22 cellular contexts compared by ENCODE assay signal in genomic region chr15:79172801-79173460, GRCh38.
DNase-seq lines count a peak whose midpoint lies in the region; ATAC-seq, FAIRE-seq and TF ChIP-seq lines count a peak whose summit lies in the region.
"Had no signal": no experiment of that assay in that cellular context is flagged by ENCODE, and none has a peak within 500 bp of the region (broad histone marks: within the 10 kb centered on the region; RNA-seq: fewer than 3 reads in every experiment).

No MANE protein-coding gene starts in this region.

- FAIRE-seq in HepG2 (lab: Jason Lieb, UNC): no peak
- FAIRE-seq: A549, GM12891, GM18507 had no signal

- no peak for TF ChIP-seq RAD21 in HepG2 (CRISPR knock-in tag; IDR thresholded peaks at IDR 0.05)

- H2BK5ac ChIP-seq in neuronal stem cell (ENCODE audit: low read length): peak overlapping the region; percentile 11

- H3K27ac ChIP-seq in HepG2 (ENCODE audit: extremely low read length, insufficient read depth, low read length) (no peak overlapping the region), right lobe of liver (no peak overlapping the region), endodermal cell (ENCODE audit: low read depth, low read length) (no peak overlapping the region), neuronal stem cell (replicated peaks; ENCODE audit: low read length) (no peak overlapping the region)
- H3K27ac ChIP-seq: A549; BLaER1 treated with 17β-estradiol and CSF1 and Interleukin-3, amounts not matched to agents 10 nM and 100 nM; SJCRH30 had no signal

- H3K79me1 ChIP-seq in neuronal stem cell (ENCODE audit: low read depth, low read length): no peaks in the 10 kb centered on the region

- peak overlapping the region; percentile 51 for H3K18ac ChIP-seq in neuronal stem cell (ENCODE audit: low read length)

- H3K14ac ChIP-seq in neuronal stem cell (ENCODE audit: low read length): no peak overlapping the region

- no peak overlapping the region for H2BK12ac ChIP-seq in neuronal stem cell (ENCODE audit: low read length)

- H4K20me1 ChIP-seq in HepG2 (ENCODE audit: insufficient read depth, low read length): no peaks in the 10 kb centered on the region
- H4K20me1 ChIP-seq: BLaER1 treated with 17β-estradiol and CSF1 and Interleukin-3, amounts not matched to agents 10 nM and 100 nM had no signal

- H2BK15ac ChIP-seq in neuronal stem cell (ENCODE audit: low read length): peak overlapping the region; percentile 22

- CTCF ChIA-PET in HepG2 (lab: Yijun Ruan, JAX; ENCODE audit: low intra/inter-chr PET ratio, low total read pairs) (interaction anchor here (1.4 kb wide), 1 partner anchor 11 kb away, joined by 5 read pairs; no protein-coding TSS in a partner anchor), GM10248 (lab: Yijun Ruan, JAX) (interaction anchor here (4.7 kb wide), 1 partner anchor 11 kb away, joined by 40 read pairs; no protein-coding TSS in a partner anchor)

- no peak overlapping the region for H3K4me3 Mint-ChIP-seq in endodermal cell
- H3K4me3 Mint-ChIP-seq: CD8-positive, alpha-beta T cell; GM23338 had no signal

- H3K27me3 Mint-ChIP-seq in endodermal cell (ENCODE audit: insufficient read depth): peaks cover 8% of the 10 kb centered on the region

- peaks cover 39% of the 10 kb centered on the region for H3K4me1 Mint-ChIP-seq in endodermal cell

- H3K9me3 Mint-ChIP-seq in endodermal cell: no peaks in the 10 kb centered on the region
- H3K9me3 Mint-ChIP-seq: CD8-positive, alpha-beta T cell; GM23338 had no signal

- TF ChIP-seq POLR2A in HepG2 (IDR thresholded peaks at IDR 0.05; ENCODE audit: insufficient read depth in 1 of 2, low read depth in 2 of 2, low read length in 2 of 2) (no peak), right lobe of liver (IDR thresholded peaks at IDR 0.05) (no peak)

- no peak for TF ChIP-seq EP300 in HepG2 (IDR thresholded peaks at IDR 0.05; ENCODE audit: low read depth in 2 of 2, low read length in 2 of 2)
- no peak for TF ChIP-seq EP300 in HepG2 (CRISPR knock-in tag; IDR thresholded peaks at IDR 0.05; ENCODE audit: borderline replicate concordance)

- H3K4me3 ChIP-seq in HepG2 (replicated peaks in 1 of 3; ENCODE audit: insufficient read depth in 1 of 3, low read depth in 2 of 3, low read length in 3 of 3) (no peak overlapping the region), right lobe of liver (no peak overlapping the region), endodermal cell (ENCODE audit: low read length) (no peak overlapping the region), neuronal stem cell (ENCODE audit: low read length in 2 of 2) (no peak overlapping the region)
- H3K4me3 ChIP-seq: A549; BLaER1 treated with 17β-estradiol and CSF1 and Interleukin-3, amounts not matched to agents 10 nM and 100 nM; GM23338; SJCRH30 had no signal

- peak overlapping the region; percentile 56 for H3K27ac Mint-ChIP-seq in endodermal cell
- H3K27ac Mint-ChIP-seq: CD8-positive, alpha-beta T cell; GM23338 had no signal

- H3K79me2 ChIP-seq in HepG2 (ENCODE audit: insufficient read depth, low read length): no peaks in the 10 kb centered on the region

- H4K8ac ChIP-seq in neuronal stem cell (ENCODE audit: low read depth, low read length): no peak overlapping the region

- peak overlapping the region; percentile 20 for H2AK5ac ChIP-seq in neuronal stem cell (ENCODE audit: low read depth, low read length)

- H3K9ac ChIP-seq in HepG2 (ENCODE audit: insufficient read depth, low read depth, low read length): no peak overlapping the region
- no peak overlapping the region for H3K9ac ChIP-seq in endodermal cell (ENCODE audit: extremely low read depth, low read length, poor library complexity, severe bottlenecking)
- peak overlapping the region; percentile 24 for H3K9ac ChIP-seq in neuronal stem cell (ENCODE audit: low read depth, low read length, poor library complexity)
- H3K9ac ChIP-seq: BLaER1 treated with 17β-estradiol and CSF1 and Interleukin-3, amounts not matched to agents 10 nM and 100 nM had no signal

- H3K36me3 ChIP-seq in HepG2 (replicated peaks in 1 of 2; ENCODE audit: control insufficient read depth in 1 of 2, insufficient read depth in 2 of 2, low read length in 2 of 2) (no peaks in the 10 kb centered on the region), right lobe of liver (no peaks in the 10 kb centered on the region), endodermal cell (ENCODE audit: control insufficient read depth, insufficient read depth, low read length) (no peaks in the 10 kb centered on the region), neuronal stem cell (replicated peaks in 1 of 2; ENCODE audit: control insufficient read depth in 2 of 2, insufficient read depth in 2 of 2, low read length in 2 of 2) (no peaks in the 10 kb centered on the region)
- H3K36me3 ChIP-seq: BLaER1 treated with 17β-estradiol and CSF1 and Interleukin-3, amounts not matched to agents 10 nM and 100 nM; SJCRH30 had no signal

- 48% methylated on average over 6 of the region's 10 CpGs for WGBS in HepG2 (ENCODE audit: low lambda C conversion rate)
- 72% methylated on average over 2 of the region's 10 CpGs for WGBS in right lobe of liver (ENCODE audit: insufficient coverage, low coverage, low lambda C conversion rate, missing lambda C conversion rate)
- 83 to 88% methylated on average over 6 to 10 of the region's 10 CpGs for WGBS in endodermal cell (ENCODE audit: insufficient coverage in 1 of 2, insufficient read length in 1 of 2), 2 experiments
- WGBS in neuronal stem cell (ENCODE audit: extremely low coverage in 2 of 2, insufficient read length in 2 of 2, insufficient replicate concordance in 1 of 2), 2 donors: no CpG with 5 or more reads among the region's 10 CpGs

- no peaks in the 10 kb centered on the region for H3K9me3 ChIP-seq in HepG2 (ENCODE audit: low read length)
- no peaks in the 10 kb centered on the region for H3K9me3 ChIP-seq in right lobe of liver
- no peaks in the 10 kb centered on the region for H3K9me3 ChIP-seq in endodermal cell (ENCODE audit: control insufficient read depth, low read length)
- no peaks in the 10 kb centered on the region for H3K9me3 ChIP-seq in neuronal stem cell (replicated peaks in 1 of 2; ENCODE audit: control insufficient read depth in 2 of 2, insufficient read depth in 1 of 2, low read depth in 1 of 2, low read length in 2 of 2)
- H3K9me3 ChIP-seq: A549; BLaER1 treated with 17β-estradiol and CSF1 and Interleukin-3, amounts not matched to agents 10 nM and 100 nM; SJCRH30 had no signal

- in situ Hi-C loops in HepG2 (cut with HindIII; ENCODE audit: extremely low pct_ligation_motif_present, low pct_unique_long_range_greater_than_20kb): no loop called here

- DNase-seq in HepG2 (ENCODE audit: low spot score) (no peak), right lobe of liver (no peak), endodermal cell (peak; percentile 46), neuronal stem cell (ENCODE audit: low spot score) (no peak), NCI-H446 treated with DMSO at 0.1 percent for 48 hours (lab: John Stamatoyannopoulos, UW) (no peak), GM10248 (ENCODE audit: extremely low spot score) (no peak)
- DNase-seq: EL, KBM-7, NCI-H1105 treated with DMSO at 0.1 percent for 48 hours, NCI-H1694 treated with DMSO at 0.1 percent for 48 hours, NCI-H510A, NCI-H82, OCI-M1, RPMI8226, SJCRH30 had no signal

- H3K27me3 ChIP-seq in HepG2 (ENCODE audit: control insufficient read depth in 1 of 2, insufficient read depth in 2 of 2, low read length in 2 of 2) (peaks cover 0 to 16% of the 10 kb centered on the region in 2 experiments; a peak in 2 of 5 replicates), right lobe of liver (no peaks in the 10 kb centered on the region), endodermal cell (ENCODE audit: control insufficient read depth, insufficient read depth, low read length, poor library complexity, severe bottlenecking) (no peaks in the 10 kb centered on the region), neuronal stem cell (ENCODE audit: control insufficient read depth in 3 of 3, insufficient read depth in 3 of 3, low read depth in 1 of 3, low read length in 3 of 3) (peaks cover 0 to 21% (median 0%) of the 10 kb centered on the region in 3 experiments)
- H3K27me3 ChIP-seq: BLaER1 treated with 17β-estradiol and CSF1 and Interleukin-3, amounts not matched to agents 10 nM and 100 nM; SJCRH30 had no signal

- H3K4me1 ChIP-seq in HepG2 (ENCODE audit: insufficient read depth, low read length): peaks cover 27% of the 10 kb centered on the region
- H3K4me1 ChIP-seq in right lobe of liver: no peaks in the 10 kb centered on the region
- peaks cover 13% of the 10 kb centered on the region for H3K4me1 ChIP-seq in endodermal cell (ENCODE audit: control insufficient read depth, insufficient read depth, low read length)
- H3K4me1 ChIP-seq in neuronal stem cell (ENCODE audit: control insufficient read depth in 2 of 2, insufficient read depth in 1 of 2, low read depth in 1 of 2, low read length in 2 of 2): peaks cover 0 to 7% of the 10 kb centered on the region in 2 donors
- H3K4me1 ChIP-seq: SJCRH30 had no signal

- no peaks in the 10 kb centered on the region for H3K36me3 Mint-ChIP-seq in endodermal cell (ENCODE audit: low read depth)
- H3K36me3 Mint-ChIP-seq: CD8-positive, alpha-beta T cell had no signal

- intact Hi-C loops in HepG2 (cut with micrococcal nuclease; ENCODE audit: unreplicated experiment) (no loop called here), right lobe of liver (cut with DNase I) (loop anchor here in 1 of 2 donors (10.0 kb wide), 1 partner anchor 248 kb away; no protein-coding TSS in a partner anchor)

- BruUV-seq in HepG2 (replicated peaks; lab: Mats Ljungman, UMichigan): no TSS peak

- TF ChIP-seq CTCF in HepG2 (CRISPR knock-in tag; IDR thresholded peaks at IDR 0.05) (no peak), right lobe of liver (IDR thresholded peaks at IDR 0.05) (no peak), endodermal cell (conservative IDR thresholded peaks at IDR 0.05) (no peak), GM10248 (IDR thresholded peaks at IDR 0.05; ENCODE audit: control extremely low read depth, extremely low read depth, low read depth, missing control alignments) (no peak)

- H3K4ac ChIP-seq in neuronal stem cell (ENCODE audit: low read length): no peak overlapping the region

- POLR2A ChIA-PET in HepG2 (lab: Yijun Ruan, JAX): no interaction called here
- POLR2A ChIA-PET in GM10248 (lab: Yijun Ruan, JAX): no interaction called here

- H4K91ac ChIP-seq in neuronal stem cell (ENCODE audit: low read depth, low read length, poor library complexity): no peak overlapping the region

- no peak overlapping the region for H2AFZ ChIP-seq in HepG2 (ENCODE audit: low read length)
- H2AFZ ChIP-seq in neuronal stem cell (ENCODE audit: low read length): no peak overlapping the region

- H3K4me2 ChIP-seq in HepG2 (ENCODE audit: low read depth, low read length) (no peak overlapping the region), neuronal stem cell (ENCODE audit: insufficient read depth, low read length, poor library complexity, severe bottlenecking) (no peak overlapping the region)
- H3K4me2 ChIP-seq: A549; BLaER1 treated with 17β-estradiol and CSF1 and Interleukin-3, amounts not matched to agents 10 nM and 100 nM; GM23338 had no signal

- no peak overlapping the region for H2BK120ac ChIP-seq in neuronal stem cell (ENCODE audit: low read depth, low read length)

- no peak overlapping the region for H3K23ac ChIP-seq in neuronal stem cell (ENCODE audit: low read depth, low read length, poor library complexity)

- ATAC-seq in HepG2 (peak; percentile 26), right lobe of liver (no peak), GM18502 (IDR thresholded peaks at IDR 0.05; ENCODE audit: poor library complexity, unreplicated experiment) (no peak)
- ATAC-seq: CD8-positive, alpha-beta T cell had no signal

TF ChIP-seq in HepG2, 621 proteins besides CTCF, POLR2A, EP300 and RAD21 (continues in another document):
- TF ChIP-seq NFYB (CRISPR knock-in tag; IDR thresholded peaks at IDR 0.05): no peak
